ENCODE assay signal across 15 cellular contexts in genomic region chr19:16235811-16236710, GRCh38. TPM values are rescaled to one million over a fixed set of nuclear protein-coding genes. Genes with fewer than 3 reads are reported as not detected.
A peak's percentile ranks its signal among the peaks of the same experiment; 100 is the strongest.
DNase-seq lines count a peak whose midpoint lies in the region; ATAC-seq, FAIRE-seq and TF ChIP-seq lines count a peak whose summit lies in the region.
"Had no signal": no experiment of that assay in that cellular context is flagged by ENCODE, and none has a peak within 500 bp of the region (broad histone marks: within the 10 kb centered on the region; RNA-seq: fewer than 3 reads in every experiment).

No MANE protein-coding gene starts in this region.

- H3K4me1 Mint-ChIP-seq in T-helper 1 cell treated with Interleukin-12 subunit alpha and Interleukin-12 subunit beta and Interleukin-4 antibody, amounts not matched to agents 30 μg/mL and 1 μg/mL, for 36 hours (ENCODE audit: low read depth) = peaks cover 10% of the 10 kb centered on the region
- H3K4me1 Mint-ChIP-seq in chondrocyte (ENCODE audit: low read depth) (no peaks in the 10 kb centered on the region), neural progenitor cell (peaks cover 3% of the 10 kb centered on the region)

- no peak overlapping the region for H2AFZ ChIP-seq in neural progenitor cell (replicated peaks)

- no peak for DNase-seq in T-helper 1 cell
- DNase-seq in GM12891 (ENCODE audit: insufficient read length, low spot score) = no peak
- DNase-seq in chondrocyte (ENCODE audit: low spot score) = peak; percentile 71
- no peak for DNase-seq in neural progenitor cell (ENCODE audit: low spot score)
- no peak for DNase-seq in stimulated activated CD4-positive, alpha-beta T cell treated with anti-CD3 and anti-CD28 coated beads, Interleukin-2, amount 100 ng/mL, for 48 hours
- DNase-seq: 8988T; cortex of kidney; Kasumi-1; mammary epithelial cell; stimulated activated naive CD4-positive, alpha-beta T cell had no signal

- H3K4me2 ChIP-seq in neural progenitor cell = no peak overlapping the region

- H4K20me1 ChIP-seq in neural progenitor cell (ENCODE audit: low read depth) = no peaks in the 10 kb centered on the region

- no peak overlapping the region for H3K4me3 ChIP-seq in neural progenitor cell

- H3K9ac ChIP-seq in neural progenitor cell = no peak overlapping the region

- H3K36me3 Mint-ChIP-seq in T-helper 1 cell treated with Interleukin-12 subunit alpha and Interleukin-12 subunit beta and Interleukin-4 antibody, amounts not matched to agents 30 μg/mL and 1 μg/mL, for 36 hours (ENCODE audit: low read depth) = peaks cover 30% of the 10 kb centered on the region
- H3K36me3 Mint-ChIP-seq in chondrocyte (ENCODE audit: low read depth) = peaks cover 37% of the 10 kb centered on the region
- peaks cover 22% of the 10 kb centered on the region for H3K36me3 Mint-ChIP-seq in neural progenitor cell

- ATAC-seq in GM18511 (IDR thresholded peaks at IDR 0.05; ENCODE audit: unreplicated experiment) (no peak), HG03342 (IDR thresholded peaks at IDR 0.05; ENCODE audit: unreplicated experiment) (no peak)

- H3K9me3 Mint-ChIP-seq in T-helper 1 cell treated with Interleukin-12 subunit alpha and Interleukin-12 subunit beta and Interleukin-4 antibody, amounts not matched to agents 30 μg/mL and 1 μg/mL, for 36 hours = no peaks in the 10 kb centered on the region
- H3K9me3 Mint-ChIP-seq in chondrocyte (ENCODE audit: low read depth) = no peaks in the 10 kb centered on the region
- no peaks in the 10 kb centered on the region for H3K9me3 Mint-ChIP-seq in neural progenitor cell
- H3K9me3 Mint-ChIP-seq: natural killer cell treated with Interleukin-12 subunit alpha and Interleukin-12 subunit beta and Interleukin-15 and Interleukin-18, amount 100 ng/mL, for 72 hours; type B pancreatic cell had no signal

- no peaks in the 10 kb centered on the region for H3K79me2 ChIP-seq in neural progenitor cell (ENCODE audit: low read depth)

- no peaks in the 10 kb centered on the region for H3K27me3 ChIP-seq in neural progenitor cell

- H3K4me3 Mint-ChIP-seq in T-helper 1 cell treated with Interleukin-12 subunit alpha and Interleukin-12 subunit beta and Interleukin-4 antibody, amounts not matched to agents 30 μg/mL and 1 μg/mL, for 36 hours = no peak overlapping the region
- H3K4me3 Mint-ChIP-seq in chondrocyte (ENCODE audit: unreplicated experiment) (no peak overlapping the region), neural progenitor cell (no peak overlapping the region)
- H3K4me3 Mint-ChIP-seq: natural killer cell treated with Interleukin-12 subunit alpha and Interleukin-12 subunit beta and Interleukin-15 and Interleukin-18, amount 100 ng/mL, for 72 hours; type B pancreatic cell had no signal

- H3K9me3 ChIP-seq in neural progenitor cell (ENCODE audit: low read depth) = no peaks in the 10 kb centered on the region

- TF ChIP-seq POLR2A in GM12891 (IDR thresholded peaks at IDR 0.05; ENCODE audit: low read depth, low read length) = 0 out of 2 replicates have a peak, but pooled peaks have one; percentile 19

- H3K27me3 Mint-ChIP-seq in T-helper 1 cell treated with Interleukin-12 subunit alpha and Interleukin-12 subunit beta and Interleukin-4 antibody, amounts not matched to agents 30 μg/mL and 1 μg/mL, for 36 hours (ENCODE audit: low read depth) = no peaks in the 10 kb centered on the region
- H3K27me3 Mint-ChIP-seq in chondrocyte (ENCODE audit: low read depth) (no peaks in the 10 kb centered on the region), neural progenitor cell (ENCODE audit: insufficient read depth, low read depth) (peaks cover 9% of the 10 kb centered on the region)
- H3K27me3 Mint-ChIP-seq: natural killer cell treated with Interleukin-12 subunit alpha and Interleukin-12 subunit beta and Interleukin-15 and Interleukin-18, amount 100 ng/mL, for 72 hours; type B pancreatic cell had no signal

- H3K27ac Mint-ChIP-seq in T-helper 1 cell treated with Interleukin-12 subunit alpha and Interleukin-12 subunit beta and Interleukin-4 antibody, amounts not matched to agents 30 μg/mL and 1 μg/mL, for 36 hours = peak overlapping the region; percentile 45
- H3K27ac Mint-ChIP-seq in chondrocyte (ENCODE audit: unreplicated experiment) (no peak overlapping the region), neural progenitor cell (peak overlapping the region; percentile 28)
- H3K27ac Mint-ChIP-seq: type B pancreatic cell had no signal

- no peaks in the 10 kb centered on the region for H3K4me1 ChIP-seq in neural progenitor cell

- H3K36me3 ChIP-seq in neural progenitor cell = no peaks in the 10 kb centered on the region

- no peak overlapping the region for H3K27ac ChIP-seq in neural progenitor cell

- no peak for FAIRE-seq in GM12891 (lab: Jason Lieb, UNC)

- TF ChIP-seq CTCF in chondrocyte (IDR thresholded peaks at IDR 0.05) = no peak
- TF ChIP-seq CTCF in neural progenitor cell (IDR thresholded peaks at IDR 0.05) = no peak

- no peaks in the 10 kb centered on the region for H3F3A ChIP-seq in neural progenitor cell (ENCODE audit: low read depth)

TF ChIP-seq in GM12891, 5 proteins besides CTCF, POLR2A, EP300 and RAD21:
- TF ChIP-seq PAX5 (IDR thresholded peaks at IDR 0.05; ENCODE audit: insufficient read depth, low read length, severe bottlenecking) = no peak
- no peak for TF ChIP-seq SPI1 (IDR thresholded peaks at IDR 0.05; ENCODE audit: low read depth, low read length)
- no peak for TF ChIP-seq TAF1 (IDR thresholded peaks at IDR 0.05; ENCODE audit: low read depth, low read length)
- no peak for TF ChIP-seq POU2F2 (IDR thresholded peaks at IDR 0.05; ENCODE audit: low read depth, low read length)
- no peak for TF ChIP-seq POLR2AphosphoS5 (IDR thresholded peaks at IDR 0.05; ENCODE audit: low read depth, low read length)

RNA-seq across cellular contexts. Expression of gene AP1M1, which starts 38.4 kb away (rescaled TPM):
- 49.4 TPM for polyA plus RNA-seq in GM12891 (2012; ENCODE audit: low read depth, missing spikeins)
- total RNA-seq in chondrocyte = 78.3 to 91.2 TPM (median 81.8 TPM) in 3 replicates
- 26.5 and 53.3 TPM in 2 replicates for total RNA-seq in neural progenitor cell (ENCODE audit: low replicate concordance)

RNA-seq across cellular contexts. Expression of gene FAM32A, which starts 50.9 kb away (rescaled TPM):
- polyA plus RNA-seq in GM12891 (2012; ENCODE audit: low read depth, missing spikeins) = 51.4 TPM
- total RNA-seq in chondrocyte = 64.9 to 72.4 TPM (median 68.6 TPM) in 3 replicates
- 137 and 139 TPM in 2 replicates for total RNA-seq in neural progenitor cell (ENCODE audit: low replicate concordance)
